14 cellular contexts compared by ENCODE assay signal in genomic region chr17:82645516-82645915, GRCh38. TPM values are rescaled to one million over a fixed set of nuclear protein-coding genes. Genes with fewer than 3 reads are reported as not detected.
A peak's percentile ranks its signal among the peaks of the same experiment; 100 is the strongest.
DNase-seq lines count a peak whose midpoint lies in the region; ATAC-seq and TF ChIP-seq lines count a peak whose summit lies in the region.
"Had no signal": no experiment of that assay in that cellular context is flagged by ENCODE, and none has a peak within 500 bp of the region (broad histone marks: within the 10 kb centered on the region; RNA-seq: fewer than 3 reads in every experiment).

No MANE protein-coding gene starts in this region.

- H3K36me3 ChIP-seq in breast epithelium (no peaks in the 10 kb centered on the region), hepatocyte (replicated peaks; ENCODE audit: insufficient read depth, low read depth) (no peaks in the 10 kb centered on the region), upper lobe of right lung (peaks cover 41% of the 10 kb centered on the region), gastroesophageal sphincter (peaks cover 0 to 42% of the 10 kb centered on the region in 2 donors)

- peaks cover 74% of the 10 kb centered on the region for H3K79me2 ChIP-seq in hepatocyte

- no peak overlapping the region for H3K4me3 ChIP-seq in breast epithelium
- no peak overlapping the region for H3K4me3 ChIP-seq in hepatocyte
- H3K4me3 ChIP-seq in upper lobe of right lung: no peak overlapping the region
- H3K4me3 ChIP-seq in gastroesophageal sphincter: no peak overlapping the region
- H3K4me3 ChIP-seq: colonic mucosa had no signal

- TF ChIP-seq EP300 in gastroesophageal sphincter (IDR thresholded peaks at IDR 0.05): no peak

- intact Hi-C loops in MCF 10A (cut with micrococcal nuclease) (loop anchor here (5.0 to 10.0 kb wide), 2 partner anchors 52 to 119 kb away; partner anchors contain the start of gene RAB40B), breast epithelium (cut with DNase I; ENCODE audit: low total_unique reads) (no loop called here), upper lobe of right lung (cut with DNase I) (no loop called here)

- H2AFZ ChIP-seq in hepatocyte: no peak overlapping the region

- H3K9me3 ChIP-seq in breast epithelium (no peaks in the 10 kb centered on the region), hepatocyte (ENCODE audit: low read depth) (no peaks in the 10 kb centered on the region), upper lobe of right lung (no peaks in the 10 kb centered on the region), gastroesophageal sphincter (no peaks in the 10 kb centered on the region)
- H3K9me3 ChIP-seq: colonic mucosa had no signal

- H3K27me3 Mint-ChIP-seq in MCF 10A (ENCODE audit: insufficient read depth, unreplicated experiment): no peaks in the 10 kb centered on the region

- WGBS in hepatocyte (ENCODE audit: low lambda C conversion rate, missing lambda C conversion rate): 95% methylated on average over 4 of the region's 4 CpGs
- WGBS in gastroesophageal sphincter (ENCODE audit: low coverage in 1 of 2), 2 donors: 86 to 92% methylated on average over 1 to 4 of the region's 4 CpGs

- no TSS peak for BruUV-seq in MCF 10A (replicated peaks; lab: Mats Ljungman, UMichigan)

- H3K27ac ChIP-seq in breast epithelium: no peak overlapping the region
- peak overlapping the region; percentile 100 for H3K27ac ChIP-seq in VCaP
- H3K27ac ChIP-seq in hepatocyte: no peak overlapping the region
- H3K27ac ChIP-seq in upper lobe of right lung: no peak overlapping the region
- H3K27ac ChIP-seq in gastroesophageal sphincter: no peak overlapping the region
- H3K27ac ChIP-seq: colonic mucosa had no signal

- H4K20me1 ChIP-seq in hepatocyte (ENCODE audit: insufficient read depth, poor library complexity, severe bottlenecking): peaks cover 52% of the 10 kb centered on the region

- H3K4me3 Mint-ChIP-seq in MCF 10A (ENCODE audit: unreplicated experiment): peak overlapping the region; percentile 79

- no peaks in the 10 kb centered on the region for H3K9me3 Mint-ChIP-seq in MCF 10A (ENCODE audit: unreplicated experiment)

- DNase-seq in MCF 10A (ENCODE audit: unreplicated experiment) (peak; percentile 11), breast epithelium (ENCODE audit: low spot score in 2 of 2) (no peak), hepatocyte (ENCODE audit: low spot score) (no peak), upper lobe of right lung (no peak), NCI-H2227 (lab: John Stamatoyannopoulos, UW; ENCODE audit: unreplicated experiment) (no peak)
- DNase-seq: activated effector memory CD4-positive, alpha-beta T cell treated with anti-CD3 and anti-CD28 coated beads, Interleukin-2, amount 50 U/mL, for 16 hours; AML-193; colonic mucosa; MV-4-11; NCI-H446 treated with DMSO at 0.1 percent for 48 hours; RPMI8226 had no signal

- TF ChIP-seq POLR2A in breast epithelium (IDR thresholded peaks at IDR 0.05): no peak
- no peak for TF ChIP-seq POLR2A in gastroesophageal sphincter (IDR thresholded peaks at IDR 0.05)

- ATAC-seq in upper lobe of right lung: no peak
- ATAC-seq in HG02981 (IDR thresholded peaks at IDR 0.05; ENCODE audit: unreplicated experiment): no peak
- no peak for ATAC-seq in gastroesophageal sphincter

- TF ChIP-seq CTCF in MCF 10A (IDR thresholded peaks at IDR 0.05; ENCODE audit: unreplicated experiment) (no peak), breast epithelium (IDR thresholded peaks at IDR 0.05) (no peak), VCaP (conservative IDR thresholded peaks at IDR 0.05) (no peak), hepatocyte (IDR thresholded peaks at IDR 0.05; ENCODE audit: poor library complexity) (no peak), upper lobe of right lung (IDR thresholded peaks at IDR 0.05) (no peak), gastroesophageal sphincter (IDR thresholded peaks at IDR 0.05) (no peak)

- H3K4me1 ChIP-seq in breast epithelium: peaks cover 5 to 7% of the 10 kb centered on the region in 2 donors
- peaks cover 12% of the 10 kb centered on the region for H3K4me1 ChIP-seq in hepatocyte (ENCODE audit: insufficient read depth)
- H3K4me1 ChIP-seq in upper lobe of right lung: peaks cover 11% of the 10 kb centered on the region
- H3K4me1 ChIP-seq in gastroesophageal sphincter: peaks cover 4 to 59% (median 12%) of the 10 kb centered on the region in 3 donors

- H3K27me3 ChIP-seq in breast epithelium (no peaks in the 10 kb centered on the region), hepatocyte (no peaks in the 10 kb centered on the region), upper lobe of right lung (no peaks in the 10 kb centered on the region), gastroesophageal sphincter (no peaks in the 10 kb centered on the region)
- H3K27me3 ChIP-seq: colonic mucosa had no signal

- POLR2A ChIA-PET in MCF 10A (lab: Yijun Ruan, JAX): interaction anchor here (0.6 kb wide), 1 partner anchor 51 kb away, joined by 3 read pairs; no protein-coding TSS in a partner anchor

- CTCF ChIA-PET in MCF 10A (lab: Yijun Ruan, JAX): no interaction called here

- H3K4me2 ChIP-seq in hepatocyte: peak overlapping the region; percentile 84

- peaks cover 16% of the 10 kb centered on the region for H3K4me1 Mint-ChIP-seq in MCF 10A (ENCODE audit: insufficient read depth, unreplicated experiment)

- no peaks in the 10 kb centered on the region for H3K9me2 ChIP-seq in hepatocyte (replicated peaks; ENCODE audit: insufficient read depth)

- H3K27ac Mint-ChIP-seq in MCF 10A (ENCODE audit: low read depth, unreplicated experiment): no peak overlapping the region

- H3K36me3 Mint-ChIP-seq in MCF 10A (ENCODE audit: insufficient read depth, unreplicated experiment): peaks cover 60% of the 10 kb centered on the region

RNA-seq across cellular contexts. Expression of gene WDR45B, which starts 2.7 kb away (rescaled TPM):
- total RNA-seq in MCF 10A (2022) (87.3 and 88.3 TPM in 2 replicates), breast epithelium (100 to 1,000 TPM in 1 of 3 donors, 10 to 100 TPM in 2; 74.2 to 118 (median 83.9) TPM), hepatocyte (95.4 and 112 TPM in 2 replicates), upper lobe of right lung (65.1 TPM), gastroesophageal sphincter (10 to 100 TPM; 70.8 to 77.4 (median 76.4) TPM)
- polyA plus RNA-seq in hepatocyte: 74.2 and 82.6 TPM in 2 replicates

RNA-seq across cellular contexts. Expression of gene RAB40B, which starts 53.0 kb away (rescaled TPM):
- total RNA-seq in MCF 10A (2022) (5.9 and 6.3 TPM in 2 replicates), breast epithelium (10 to 100 TPM in 2 of 3 donors, 1 to 10 TPM in 1; 8.8 to 25.6 (median 12.8) TPM), hepatocyte (20.0 and 22.2 TPM in 2 replicates), upper lobe of right lung (11.5 TPM), gastroesophageal sphincter (10 to 100 TPM; 10.4 to 25.5 (median 19.2) TPM)
- polyA plus RNA-seq in hepatocyte: 22.2 and 27.8 TPM in 2 replicates
